In the genomic region with DNA sequence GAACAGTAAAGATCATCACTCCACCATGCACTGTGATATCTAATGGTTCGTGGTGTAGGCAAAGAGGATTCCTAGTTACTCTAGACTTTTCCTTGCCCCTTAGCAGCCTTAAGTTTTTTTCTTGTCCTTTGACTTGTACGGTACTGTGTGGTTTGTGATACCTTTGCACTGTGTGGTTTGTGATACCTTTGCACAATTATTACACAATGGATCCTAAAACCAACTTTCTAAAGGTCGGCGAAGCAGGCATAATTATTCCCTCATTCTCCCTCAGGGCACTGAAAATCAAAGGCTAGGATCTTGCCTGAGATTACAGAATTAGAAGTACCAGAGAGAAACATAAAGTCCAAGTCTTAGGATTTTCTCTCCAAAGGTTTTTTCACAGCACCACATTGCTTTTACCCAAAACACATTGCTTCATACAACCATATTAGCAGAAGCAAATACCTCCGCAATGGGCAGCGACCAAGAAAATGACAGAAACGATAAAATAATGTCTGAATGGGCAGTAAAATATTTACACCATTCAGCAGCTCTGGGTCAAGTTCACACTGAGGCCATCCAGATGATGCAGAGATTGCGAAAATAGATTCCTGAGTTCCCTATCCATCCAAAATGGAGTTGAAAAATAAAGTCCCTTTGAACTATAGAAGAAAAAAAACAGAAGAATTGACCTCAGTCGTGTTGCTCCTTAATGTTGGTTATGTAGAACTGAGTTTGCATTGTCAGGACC, we compare ENCODE assay signal across 26 cellular contexts.
DNase-seq lines count a peak whose midpoint lies in the region; ATAC-seq and TF ChIP-seq lines count a peak whose summit lies in the region.
"Had no signal": no experiment of that assay in that cellular context is flagged by ENCODE, and none has a peak within 500 bp of the region (broad histone marks: within the 10 kb centered on the region; RNA-seq: fewer than 3 reads in every experiment).

No MANE protein-coding gene starts in this region.

- no CpG with 5 or more reads among the region's 9 CpGs for WGBS in IMR-90 (ENCODE audit: extremely low coverage in 2 of 2, insufficient read length in 1 of 2), 2 experiments

- no TSS peak for BruUV-seq in IMR-90 (replicated peaks; lab: Mats Ljungman, UMichigan)
- BruUV-seq in PC-3 (replicated peaks; lab: Mats Ljungman, UMichigan), result no TSS peak

- H4K91ac ChIP-seq in IMR-90 (ENCODE audit: insufficient read depth, low read depth, low read length), result no peak overlapping the region

- H2AFZ ChIP-seq in IMR-90 (replicated peaks; ENCODE audit: low read length, poor library complexity), result no peak overlapping the region
- H2AFZ ChIP-seq in fibroblast of lung (ENCODE audit: low read length), result no peak overlapping the region
- H2AFZ ChIP-seq in PC-3 (ENCODE audit: low read length), result no peak overlapping the region

- H3K79me2 ChIP-seq in fibroblast of lung (ENCODE audit: control insufficient read depth, insufficient read depth, low read length), result no peaks in the 10 kb centered on the region
- no peaks in the 10 kb centered on the region for H3K79me2 ChIP-seq in PC-3 (ENCODE audit: low read length)

- H2BK5ac ChIP-seq in IMR-90 (ENCODE audit: low read depth, low read length, poor library complexity, severe bottlenecking), result peak overlapping the region; percentile 24

- ATAC-seq in IMR-90 (ENCODE audit: low read depth), result peak; percentile 82
- ATAC-seq in omental fat pad (ENCODE audit: low FRiP score), result peak; percentile 59
- no peak for ATAC-seq in GM21528 (IDR thresholded peaks at IDR 0.05; ENCODE audit: low FRiP score, unreplicated experiment)
- no peak for ATAC-seq in PC-3
- no peak for ATAC-seq in HG02938 (IDR thresholded peaks at IDR 0.05; ENCODE audit: unreplicated experiment)
- ATAC-seq: esophagus mucosa, psoas muscle, T-cell had no signal

- H2BK120ac ChIP-seq in IMR-90 (ENCODE audit: low read depth, low read length), result peak overlapping the region; percentile 2; the same call in 1 of the 2 replicates

- H3K4me2 ChIP-seq in IMR-90 (ENCODE audit: low read depth, low read length) (peak overlapping the region; percentile 34; the same call in 1 of the 2 replicates), fibroblast of lung (ENCODE audit: extremely low read depth, insufficient read depth, low read length) (no peak overlapping the region), PC-3 (ENCODE audit: low read length) (no peak overlapping the region)
- H3K4me2 ChIP-seq: smooth muscle cell had no signal

- H2AK9ac ChIP-seq in IMR-90 (replicated peaks; ENCODE audit: low read depth, low read length, poor library complexity), result no peak overlapping the region

- no peaks in the 10 kb centered on the region for H3F3A ChIP-seq in PC-3 (ENCODE audit: low read length, unreplicated experiment)

- H3K27ac ChIP-seq in IMR-90 (ENCODE audit: insufficient read depth, low read length) (no peak overlapping the region), fibroblast of lung (ENCODE audit: insufficient read depth, low read length) (no peak overlapping the region), PC-3 (ENCODE audit: low read length) (no peak overlapping the region)
- H3K27ac ChIP-seq: Peyer's patch, psoas muscle had no signal

- H3K27me3 ChIP-seq in IMR-90 (ENCODE audit: control insufficient read depth, insufficient read depth, low read length) (no peaks in the 10 kb centered on the region), fibroblast of lung (ENCODE audit: control insufficient read depth, insufficient read depth, low read length) (no peaks in the 10 kb centered on the region), HAP-1 (ENCODE audit: low read depth) (peaks cover 2% of the 10 kb centered on the region; the same call in 1 of the 2 replicates), PC-3 (ENCODE audit: low read length) (peaks cover 57% of the 10 kb centered on the region)
- H3K27me3 ChIP-seq: Peyer's patch had no signal

- H4K20me1 ChIP-seq in IMR-90 (ENCODE audit: insufficient read depth, low read length), result no peaks in the 10 kb centered on the region
- no peaks in the 10 kb centered on the region for H4K20me1 ChIP-seq in fibroblast of lung (ENCODE audit: control insufficient read depth, extremely low read depth, insufficient read depth, low read length)
- H4K20me1 ChIP-seq in PC-3 (ENCODE audit: low read length), result no peaks in the 10 kb centered on the region

- TF ChIP-seq CTCF in AG09319 (IDR thresholded peaks at IDR 0.05; ENCODE audit: low read depth, low read length) (no peak), IMR-90 (conservative IDR thresholded peaks at IDR 0.05; ENCODE audit: low read depth, low read length) (no peak), fibroblast of lung (conservative IDR thresholded peaks at IDR 0.05 in 1 of 2, IDR thresholded peaks at IDR 0.05 in 1 of 2; ENCODE audit: low read depth in 1 of 2, low read length in 2 of 2) (no peak), omental fat pad (IDR thresholded peaks at IDR 0.05) (no peak), PC-3 (conservative IDR thresholded peaks at IDR 0.05; ENCODE audit: low read depth, low read length) (no peak)

- no peaks in the 10 kb centered on the region for H3K9me3 ChIP-seq in IMR-90 (ENCODE audit: control insufficient read depth, insufficient read depth, low read length)
- H3K9me3 ChIP-seq in fibroblast of lung (ENCODE audit: control insufficient read depth, insufficient read depth, low read depth, low read length), result no peaks in the 10 kb centered on the region
- no peaks in the 10 kb centered on the region for H3K9me3 ChIP-seq in HAP-1
- no peaks in the 10 kb centered on the region for H3K9me3 ChIP-seq in PC-3 (ENCODE audit: low read length)
- H3K9me3 ChIP-seq: psoas muscle had no signal

- POLR2A ChIA-PET in IMR-90 (lab: Charles Lee; ENCODE audit: unreplicated experiment) (no interaction called here), PC-3 (lab: Charles Lee; ENCODE audit: unreplicated experiment) (no interaction called here)

- peak overlapping the region; percentile 73 for H4K5ac ChIP-seq in IMR-90 (ENCODE audit: low read depth, low read length)

- no peak overlapping the region for H3K9ac ChIP-seq in IMR-90 (ENCODE audit: low read depth, low read length)
- H3K9ac ChIP-seq in fibroblast of lung (ENCODE audit: insufficient read depth, low read length), result no peak overlapping the region
- no peak overlapping the region for H3K9ac ChIP-seq in PC-3 (ENCODE audit: low read length)

- H4K8ac ChIP-seq in IMR-90 (ENCODE audit: low read depth in 2 of 2, low read length in 2 of 2), result peak overlapping the region in 1 of 2 experiments; percentile 22; a peak in 1 of 4 replicates

- H2BK20ac ChIP-seq in IMR-90 (ENCODE audit: low read depth, low read length), result peak overlapping the region; percentile 53; the same call in 1 of the 2 replicates

- no peaks in the 10 kb centered on the region for H3K9me2 ChIP-seq in PC-3 (replicated peaks; ENCODE audit: low read length)

- no peak overlapping the region for H2AK5ac ChIP-seq in IMR-90 (ENCODE audit: low read depth, low read length)

- CTCF ChIA-PET in IMR-90 (lab: Yijun Ruan, JAX) (no interaction called here), PC-3 (lab: Charles Lee) (no interaction called here)

- H3K4me3 ChIP-seq in IMR-90 (ENCODE audit: insufficient read depth, low read depth, low read length) (no peak overlapping the region), fibroblast of lung (replicated peaks in 1 of 4; ENCODE audit: control extremely low read depth in 1 of 4, insufficient read depth in 1 of 4, low read depth in 3 of 4, low read length in 4 of 4) (no peak overlapping the region), HAP-1 (no peak overlapping the region), PC-3 (ENCODE audit: low read length) (no peak overlapping the region)
- H3K4me3 ChIP-seq: Peyer's patch, psoas muscle, smooth muscle cell had no signal

- no peak overlapping the region for H3K56ac ChIP-seq in IMR-90 (ENCODE audit: extremely low read depth, insufficient read depth, low read length)

- no peak overlapping the region for H3K4ac ChIP-seq in IMR-90 (ENCODE audit: low read depth, low read length)

- no peak overlapping the region for H3K23ac ChIP-seq in IMR-90 (ENCODE audit: low read depth, low read length)

- no peaks in the 10 kb centered on the region for H3K36me3 ChIP-seq in IMR-90 (ENCODE audit: control insufficient read depth, insufficient read depth, low read length)
- no peaks in the 10 kb centered on the region for H3K36me3 ChIP-seq in fibroblast of lung (ENCODE audit: control insufficient read depth, insufficient read depth, low read length)
- H3K36me3 ChIP-seq in HAP-1 (replicated peaks), result no peaks in the 10 kb centered on the region
- no peaks in the 10 kb centered on the region for H3K36me3 ChIP-seq in PC-3 (ENCODE audit: low read depth, low read length)
- H3K36me3 ChIP-seq: Peyer's patch had no signal

- no peak for TF ChIP-seq POLR2A in IMR-90 (IDR thresholded peaks at IDR 0.05; ENCODE audit: low read depth, low read length)

- TF ChIP-seq RAD21 in IMR-90 (IDR thresholded peaks at IDR 0.05; ENCODE audit: low read length), result no peak

- peak overlapping the region; percentile 65 for H3K18ac ChIP-seq in IMR-90 (ENCODE audit: low read depth, low read length)

- H3K9me1 ChIP-seq in IMR-90 (ENCODE audit: insufficient read depth, low read length), result no peaks in the 10 kb centered on the region; the same call in 1 of the 2 replicates

- H3K14ac ChIP-seq in IMR-90 (replicated peaks; ENCODE audit: low read depth, low read length), result peak overlapping the region; percentile 38; the same call in 1 of the 2 replicates

- in situ Hi-C loops in IMR-90 (cut with MboI; ENCODE audit: low sequenced_read_pairs), result no loop called here
- in situ Hi-C loops in HAP-1 (cut with MboI; ENCODE audit: low sequenced_read_pairs), result no loop called here

- dilution Hi-C loops in IMR-90 (cut with HindIII; ENCODE audit: low sequenced_read_pairs, unreplicated experiment), result no loop called here

- DNase-seq in AG09319 (ENCODE audit: extremely low read depth, low read depth) (peak; percentile 4), IMR-90 (peak; percentile 79), fibroblast of lung (ENCODE audit: low read depth in 2 of 2) (peak; percentile 26 to 98), omental fat pad (ENCODE audit: low spot score) (no peak), HAP-1 (ENCODE audit: low spot score in 2 of 2) (no peak), PC-3 (no peak)
- DNase-seq: activated CD4-positive, alpha-beta memory T cell treated with anti-CD3 and anti-CD28 coated beads for 36 hours; activated CD8-positive, alpha-beta memory T cell treated with anti-CD3 and anti-CD28 coated beads, Interleukin-2, amount 50 U/mL, for 48 hours; CD4-positive, CD25-positive, alpha-beta regulatory T cell; effector CD4-positive, alpha-beta T cell; GDM1; H7; head of caudate nucleus; kidney glomerular epithelial cell; naive B cell; NCI-H1092; NCI-H1930; NCI-H526; Peyer's patch; psoas muscle; stimulated activated CD4-positive, alpha-beta T cell treated with anti-CD3 and anti-CD28 coated beads, Interleukin-2, amount 100 ng/mL, for 24 hours; T-cell had no signal

- H3K79me1 ChIP-seq in IMR-90 (ENCODE audit: low read depth in 1 of 2, low read length in 2 of 2), result no peaks in the 10 kb centered on the region

- H3K4me1 ChIP-seq in IMR-90 (ENCODE audit: control insufficient read depth, insufficient read depth, low read length) (peaks cover 7% of the 10 kb centered on the region), fibroblast of lung (ENCODE audit: control insufficient read depth, extremely low read depth, insufficient read depth, low read length) (peaks cover 11% of the 10 kb centered on the region), HAP-1 (no peaks in the 10 kb centered on the region), PC-3 (ENCODE audit: insufficient read depth, low read length) (no peaks in the 10 kb centered on the region)
- H3K4me1 ChIP-seq: Peyer's patch, psoas muscle had no signal

- intact Hi-C loops in IMR-90 (cut with micrococcal nuclease), result loop anchor here (1.0 kb wide), 1 partner anchor 9 kb away; no protein-coding TSS in a partner anchor
- intact Hi-C loops in PC-3 (cut with micrococcal nuclease), result no loop called here

- no peak overlapping the region for H2BK15ac ChIP-seq in IMR-90 (ENCODE audit: low read depth, low read length)

Comparison
In these comparisons a context has a peak if more than half of its experiments do, and no peak if none do; other contexts are left out.
1. DNase-seq: peak in AG09319 (single experiment), IMR-90 (single experiment) and fibroblast of lung (2 of 2); none in omental fat pad (single experiment), HAP-1 (0 of 2) and PC-3 (single experiment).
2. ATAC-seq: peak in IMR-90 (single experiment) and omental fat pad (single experiment); none in GM21528 (single experiment), PC-3 (single experiment) and HG02938 (single experiment).